8 cellular contexts compared by ENCODE assay signal in genomic region chr16:1825381-1825863, GRCh38. TPM values are rescaled to one million over a fixed set of nuclear protein-coding genes. Genes with fewer than 3 reads are reported as not detected.
DNase-seq lines count a peak whose midpoint lies in the region; ATAC-seq and TF ChIP-seq lines count a peak whose summit lies in the region.

No MANE protein-coding gene starts in this region.

- H3K4me3 ChIP-seq in heart right ventricle (peak overlapping the region in 9 of 10 donors; percentile 72 to 96 (median 83)), brain microvascular endothelial cell (ENCODE audit: low read depth, low read length) (peak overlapping the region; percentile 98)

- H3K4me1 Mint-ChIP-seq in mesothelial cell of epicardium, result peaks cover 27% of the 10 kb centered on the region

- H3K36me3 Mint-ChIP-seq in mesothelial cell of epicardium, result peaks cover 2% of the 10 kb centered on the region

- peak overlapping the region in 7 of 10 donors; percentile 61 to 90 (median 85) for H3K27ac ChIP-seq in heart right ventricle
- H3K27ac ChIP-seq in brain microvascular endothelial cell, result no peak overlapping the region

- intact Hi-C loops in heart right ventricle (cut with DNase I) (no loop called here), Right ventricle myocardium superior (cut with DNase I) (no loop called here)

- no peaks in the 10 kb centered on the region for H3K27me3 Mint-ChIP-seq in mesothelial cell of epicardium (ENCODE audit: low read depth)

- in situ Hi-C loops in brain microvascular endothelial cell (cut with HindIII; ENCODE audit: low pct_ligation_motif_present, low sequenced_read_pairs), result no loop called here

- no peak for ATAC-seq in heart right ventricle
- ATAC-seq in Right ventricle myocardium superior (ENCODE audit: poor library complexity), result no peak
- ATAC-seq in HG02610 (IDR thresholded peaks at IDR 0.05; ENCODE audit: unreplicated experiment), result no peak

- H3K27me3 ChIP-seq in heart right ventricle, result no peaks in the 10 kb centered on the region
- H3K27me3 ChIP-seq in brain microvascular endothelial cell (replicated peaks), result no peaks in the 10 kb centered on the region

- no peaks in the 10 kb centered on the region for H3K9me3 Mint-ChIP-seq in mesothelial cell of epicardium

- TF ChIP-seq CTCF in heart right ventricle (IDR thresholded peaks at IDR 0.05) (no peak), brain microvascular endothelial cell (IDR thresholded peaks at IDR 0.05; ENCODE audit: low read depth, low read length, missing control alignments) (no peak), mesothelial cell of epicardium (IDR thresholded peaks at IDR 0.05; ENCODE audit: unreplicated experiment) (no peak)

- H3K36me3 ChIP-seq in heart right ventricle, result peaks cover 0 to 43% (median 11%) of the 10 kb centered on the region in 9 donors
- peaks cover 4% of the 10 kb centered on the region for H3K36me3 ChIP-seq in brain microvascular endothelial cell (replicated peaks)

- 68 to 80% methylated on average over 15 of the region's 15 CpGs for WGBS in heart right ventricle, 2 donors

- DNase-seq in heart right ventricle (no peak), Right ventricle myocardium superior (no peak), brain microvascular endothelial cell (no peak), mesothelial cell of epicardium (ENCODE audit: low spot score in 2 of 2, unreplicated experiment in 2 of 2) (no peak), ureter (ENCODE audit: low spot score) (peak; percentile 40), HPDE6-E6E7 (ENCODE audit: extremely low spot score) (no peak), SIG-M5 (lab: John Stamatoyannopoulos, UW) (no peak)

- H3K4me1 ChIP-seq in heart right ventricle, result peaks cover 6 to 57% (median 49%) of the 10 kb centered on the region in 9 donors

- no peak overlapping the region for H3K27ac Mint-ChIP-seq in mesothelial cell of epicardium

- H3K4me3 Mint-ChIP-seq in mesothelial cell of epicardium, result peak overlapping the region; percentile 65

- H3K9me3 ChIP-seq in heart right ventricle, result no peaks in the 10 kb centered on the region

RNA-seq across cellular contexts. Expression of gene HAGH, which starts 1.2 kb away (rescaled TPM):
- total RNA-seq in heart right ventricle, result 100 to 1,000 TPM; 115 to 179 (median 161) TPM
- polyA plus RNA-seq in heart right ventricle, result 100 to 1,000 TPM; 146 to 172 TPM
- total RNA-seq in Right ventricle myocardium superior, result 163 TPM
- 27.8 to 29.8 TPM (median 29.7 TPM) in 3 replicates for total RNA-seq in mesothelial cell of epicardium
- total RNA-seq in ureter, result 37.5 TPM

RNA-seq across cellular contexts. Expression of gene FAHD1, which starts 1.6 kb away (rescaled TPM):
- total RNA-seq in heart right ventricle (10 to 100 TPM; 16.2 to 47.6 (median 28.6) TPM), Right ventricle myocardium superior (31.0 TPM), mesothelial cell of epicardium (21.3 to 24.1 TPM (median 23.1 TPM) in 3 replicates), ureter (29.3 TPM)
- 10 to 100 TPM; 31.8 to 32.3 TPM for polyA plus RNA-seq in heart right ventricle

RNA-seq across cellular contexts. Expression of gene IGFALS, which starts 31.9 kb away (rescaled TPM):
- total RNA-seq in heart right ventricle, result under 1 TPM in 4 of 10 donors, not detected in 6; 0.11 to 0.37 (median 0.13) TPM
- polyA plus RNA-seq in heart right ventricle, result under 1 TPM; 0.04 to 0.59 TPM
- 0.11 TPM for total RNA-seq in Right ventricle myocardium superior
- total RNA-seq in mesothelial cell of epicardium, result 0.34 to 0.63 TPM (median 0.35 TPM) in 3 replicates
- total RNA-seq in ureter, result not detected

RNA-seq across cellular contexts. Expression of gene NUBP2, which starts 42.7 kb away (rescaled TPM):
- total RNA-seq in heart right ventricle (10 to 100 TPM; 24.1 to 35.3 (median 28.7) TPM), Right ventricle myocardium superior (34.8 TPM), mesothelial cell of epicardium (62.9 to 65.3 TPM (median 63.6 TPM) in 3 replicates), ureter (48.9 TPM)
- 10 to 100 TPM; 40.5 to 74.1 TPM for polyA plus RNA-seq in heart right ventricle

RNA-seq across cellular contexts. Expression of gene SPSB3, which starts 43.1 kb away (rescaled TPM):
- total RNA-seq in heart right ventricle (10 to 100 TPM; 25.1 to 52.4 (median 27.1) TPM), Right ventricle myocardium superior (37.5 TPM), mesothelial cell of epicardium (49.6 to 51.4 TPM (median 50.0 TPM) in 3 replicates), ureter (39.2 TPM)
- 10 to 100 TPM; 52.0 to 97.7 TPM for polyA plus RNA-seq in heart right ventricle
